1 cellular context compared by ENCODE assay signal in genomic region chr1:100894622-100895539, GRCh38.
TF ChIP-seq lines count a peak whose summit lies in the region.

A gene with protein sequence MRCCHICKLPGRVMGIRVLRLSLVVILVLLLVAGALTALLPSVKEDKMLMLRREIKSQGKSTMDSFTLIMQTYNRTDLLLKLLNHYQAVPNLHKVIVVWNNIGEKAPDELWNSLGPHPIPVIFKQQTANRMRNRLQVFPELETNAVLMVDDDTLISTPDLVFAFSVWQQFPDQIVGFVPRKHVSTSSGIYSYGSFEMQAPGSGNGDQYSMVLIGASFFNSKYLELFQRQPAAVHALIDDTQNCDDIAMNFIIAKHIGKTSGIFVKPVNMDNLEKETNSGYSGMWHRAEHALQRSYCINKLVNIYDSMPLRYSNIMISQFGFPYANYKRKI (minus strand): TSS chr1:100894842. CDS start chr1:100888757, 6,085 bp downstream.

TF ChIP-seq in K562, 482 proteins besides CTCF, POLR2A, EP300 and RAD21 (continued from another document and continues in another):
- no peak for TF ChIP-seq MGA (IDR thresholded peaks at IDR 0.05)
- no peak for TF ChIP-seq MAFK (IDR thresholded peaks at IDR 0.05; ENCODE audit: low read length)
- TF ChIP-seq HDAC3 (IDR thresholded peaks at IDR 0.05; ENCODE audit: borderline replicate concordance, partially characterized antibody): no peak
- peak; percentile 52 for TF ChIP-seq TAF9B (IDR thresholded peaks at IDR 0.05; ENCODE audit: partially characterized antibody)
- no peak for TF ChIP-seq ZBTB9 (CRISPR knock-in tag; IDR thresholded peaks at IDR 0.05)
- TF ChIP-seq PHTF2 (CRISPR knock-in tag; IDR thresholded peaks at IDR 0.05): no peak
- TF ChIP-seq HES1 (IDR thresholded peaks at IDR 0.05; ENCODE audit: low read depth): no peak
- TF ChIP-seq ZNF830 (CRISPR knock-in tag; IDR thresholded peaks at IDR 0.05): no peak
- no peak for TF ChIP-seq DDX20 (tag; IDR thresholded peaks at IDR 0.05; ENCODE audit: low read depth)
- TF ChIP-seq, protein P1, sequence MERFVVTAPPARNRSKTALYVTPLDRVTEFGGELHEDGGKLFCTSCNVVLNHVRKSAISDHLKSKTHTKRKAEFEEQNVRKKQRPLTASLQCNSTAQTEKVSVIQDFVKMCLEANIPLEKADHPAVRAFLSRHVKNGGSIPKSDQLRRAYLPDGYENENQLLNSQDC (CRISPR knock-in tag; IDR thresholded peaks at IDR 0.05): no peak
- peak; percentile 71 for TF ChIP-seq EGR1 (conservative IDR thresholded peaks at IDR 0.05)
- TF ChIP-seq STAT5B (CRISPR knock-in tag; IDR thresholded peaks at IDR 0.05): no peak
- no peak for TF ChIP-seq HMG20A (CRISPR knock-in tag; conservative IDR thresholded peaks at IDR 0.05)
- TF ChIP-seq SETDB1 (IDR thresholded peaks at IDR 0.05; ENCODE audit: low read length): no peak
- no peak for TF ChIP-seq KLF6 (CRISPR knock-in tag; IDR thresholded peaks at IDR 0.05; ENCODE audit: borderline replicate concordance)
- TF ChIP-seq IRF9 (tag; IDR thresholded peaks at IDR 0.05): no peak
- no peak for TF ChIP-seq ZNF174 (CRISPR knock-in tag; IDR thresholded peaks at IDR 0.05)
- TF ChIP-seq TGIF2 (CRISPR knock-in tag; IDR thresholded peaks at IDR 0.05): no peak
- TF ChIP-seq CBX1 (IDR thresholded peaks at IDR 0.05; ENCODE audit: low read depth): no peak
- TF ChIP-seq, protein P2, sequence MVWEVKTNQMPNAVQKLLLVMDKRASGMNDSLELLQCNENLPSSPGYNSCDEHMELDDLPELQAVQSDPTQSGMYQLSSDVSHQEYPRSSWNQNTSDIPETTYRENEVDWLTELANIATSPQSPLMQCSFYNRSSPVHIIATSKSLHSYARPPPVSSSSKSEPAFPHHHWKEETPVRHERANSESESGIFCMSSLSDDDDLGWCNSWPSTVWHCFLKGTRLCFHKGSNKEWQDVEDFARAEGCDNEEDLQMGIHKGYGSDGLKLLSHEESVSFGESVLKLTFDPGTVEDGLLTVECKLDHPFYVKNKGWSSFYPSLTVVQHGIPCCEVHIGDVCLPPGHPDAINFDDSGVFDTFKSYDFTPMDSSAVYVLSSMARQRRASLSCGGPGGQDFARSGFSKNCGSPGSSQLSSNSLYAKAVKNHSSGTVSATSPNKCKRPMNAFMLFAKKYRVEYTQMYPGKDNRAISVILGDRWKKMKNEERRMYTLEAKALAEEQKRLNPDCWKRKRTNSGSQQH (CRISPR knock-in tag; IDR thresholded peaks at IDR 0.05): no peak
- TF ChIP-seq E2F4 (CRISPR knock-in tag; IDR thresholded peaks at IDR 0.05; ENCODE audit: low read depth): no peak
- peak; percentile 68 for TF ChIP-seq AFF4 (CRISPR knock-in tag; IDR thresholded peaks at IDR 0.05)
